In the genomic region with DNA sequence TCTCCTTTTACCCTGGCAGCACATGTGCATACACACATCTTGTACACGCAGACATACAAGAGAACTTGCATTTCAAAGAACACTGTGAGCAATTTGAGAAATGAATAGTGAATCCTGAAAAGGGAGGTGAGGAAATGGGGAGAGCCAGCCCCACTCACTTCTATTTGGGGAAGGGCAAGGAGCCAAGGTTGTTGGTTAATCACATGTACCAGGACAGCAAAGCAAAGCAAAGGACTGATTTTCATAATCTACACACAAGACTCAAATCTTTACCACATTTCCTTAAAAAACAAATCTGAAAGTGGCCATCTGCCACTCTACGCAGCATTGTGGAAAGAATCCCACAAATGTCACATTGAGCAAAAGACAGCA, we compare ENCODE assay signal across 28 cellular contexts. TPM values are rescaled to one million over a fixed set of nuclear protein-coding genes. Genes with fewer than 3 reads are reported as not detected.
A peak's percentile ranks its signal among the peaks of the same experiment; 100 is the strongest.
DNase-seq lines count a peak whose midpoint lies in the region; ATAC-seq and TF ChIP-seq lines count a peak whose summit lies in the region.
"Had no signal": no experiment of that assay in that cellular context is flagged by ENCODE, and none has a peak within 500 bp of the region (broad histone marks: within the 10 kb centered on the region; RNA-seq: fewer than 3 reads in every experiment).

No MANE protein-coding gene starts in this region.

- H3K4me2 ChIP-seq in neural progenitor cell: no peak overlapping the region

- H3K79me2 ChIP-seq in neural progenitor cell (ENCODE audit: low read depth): no peaks in the 10 kb centered on the region
- H3K79me2 ChIP-seq: parathyroid adenoma had no signal

- peaks cover 4% of the 10 kb centered on the region for H3K27me3 Mint-ChIP-seq in type B pancreatic cell
- H3K27me3 Mint-ChIP-seq in neural progenitor cell (ENCODE audit: insufficient read depth, low read depth): peaks cover 3% of the 10 kb centered on the region

- TF ChIP-seq CTCF in type B pancreatic cell (conservative IDR thresholded peaks at IDR 0.05) (no peak), neural progenitor cell (IDR thresholded peaks at IDR 0.05) (no peak)

- no peaks in the 10 kb centered on the region for H4K20me1 ChIP-seq in neural progenitor cell (ENCODE audit: low read depth)

- H3K27me3 ChIP-seq in neural progenitor cell: no peaks in the 10 kb centered on the region
- H3K27me3 ChIP-seq: dorsolateral prefrontal cortex had no signal

- no peaks in the 10 kb centered on the region for H3K4me1 ChIP-seq in neural progenitor cell
- H3K4me1 ChIP-seq: lower lobe of right lung, parathyroid adenoma had no signal

- H3K36me3 Mint-ChIP-seq in type B pancreatic cell (no peaks in the 10 kb centered on the region), neural progenitor cell (no peaks in the 10 kb centered on the region)

- no peak overlapping the region for H3K4me3 ChIP-seq in neural progenitor cell
- H3K4me3 ChIP-seq: dorsolateral prefrontal cortex, lower lobe of right lung, skin epidermis had no signal

- peaks cover 4% of the 10 kb centered on the region for H3K9me3 Mint-ChIP-seq in type B pancreatic cell
- no peaks in the 10 kb centered on the region for H3K9me3 Mint-ChIP-seq in neural progenitor cell
- H3K9me3 Mint-ChIP-seq: stimulated activated naive CD8-positive, alpha-beta T cell treated with anti-CD3 and anti-CD28 coated beads, Interleukin-15, amount 100 ng/mL, for 72 hours had no signal

- H3K4me1 Mint-ChIP-seq in type B pancreatic cell (ENCODE audit: unreplicated experiment): peaks cover 27% of the 10 kb centered on the region
- no peaks in the 10 kb centered on the region for H3K4me1 Mint-ChIP-seq in neural progenitor cell
- H3K4me1 Mint-ChIP-seq: stimulated activated naive CD8-positive, alpha-beta T cell treated with anti-CD3 and anti-CD28 coated beads, Interleukin-15, amount 100 ng/mL, for 72 hours; T-helper 17 cell had no signal

- H3K4me3 Mint-ChIP-seq in type B pancreatic cell: peak overlapping the region; percentile 37
- H3K4me3 Mint-ChIP-seq in neural progenitor cell: no peak overlapping the region
- H3K4me3 Mint-ChIP-seq: stimulated activated naive CD8-positive, alpha-beta T cell treated with anti-CD3 and anti-CD28 coated beads, Interleukin-15, amount 100 ng/mL, for 72 hours; T-helper 17 cell had no signal

- H3K36me3 ChIP-seq in neural progenitor cell: no peaks in the 10 kb centered on the region
- H3K36me3 ChIP-seq: lower lobe of right lung, WERI-Rb-1 had no signal

- H2AFZ ChIP-seq in neural progenitor cell (replicated peaks): no peak overlapping the region
- H2AFZ ChIP-seq: parathyroid adenoma had no signal

- ATAC-seq in left cardiac atrium (peak; percentile 27 to 71), HG03108 (IDR thresholded peaks at IDR 0.05; ENCODE audit: unreplicated experiment) (no peak)
- ATAC-seq: lower lobe of right lung; stimulated activated naive CD8-positive, alpha-beta T cell treated with anti-CD3 and anti-CD28 coated beads, Interleukin-15, amount 100 ng/mL, for 72 hours; T-helper 17 cell had no signal

- no peak overlapping the region for H3K9ac ChIP-seq in neural progenitor cell
- H3K9ac ChIP-seq: parathyroid adenoma had no signal

- no peaks in the 10 kb centered on the region for H3F3A ChIP-seq in neural progenitor cell (ENCODE audit: low read depth)

- DNase-seq in NCI-H1694 treated with DMSO at 0.1 percent for 48 hours (lab: John Stamatoyannopoulos, UW) (peak; percentile 56), NCI-H1694 (lab: John Stamatoyannopoulos, UW) (no peak), left cardiac atrium (no peak), myocyte (ENCODE audit: low read depth) (peak; percentile 49), type B pancreatic cell (ENCODE audit: extremely low spot score, unreplicated experiment) (no peak), activated gamma-delta T cell treated with Interleukin-2 at 50 U/mL for 16 hours (no peak), neural progenitor cell (ENCODE audit: low spot score) (no peak)
- DNase-seq: 8988T; activated CD4-positive, alpha-beta T cell treated with anti-CD3 and anti-CD28 coated beads, Interleukin-2, amount 50 U/mL, for 1 hour; activated CD8-positive, alpha-beta memory T cell treated with anti-CD3 and anti-CD28 coated beads, Interleukin-2, amount 50 U/mL, for 48 hours; activated effector memory CD4-positive, alpha-beta T cell treated with Interleukin-2 at 50 U/mL for 16 hours; AML-193; caudate nucleus; COR-L47; erythroblast; KBM-7; lower lobe of right lung; NCI-H187; NCI-H226; NCI-H82; SIG-M5; stimulated activated naive CD8-positive, alpha-beta T cell treated with anti-CD3 and anti-CD28 coated beads, Interleukin-15, amount 100 ng/mL, for 72 hours; T-helper 17 cell; WERI-Rb-1 had no signal

- H3K27ac ChIP-seq in neural progenitor cell: no peak overlapping the region
- H3K27ac ChIP-seq: dorsolateral prefrontal cortex, lower lobe of right lung, parathyroid adenoma, skin epidermis, WERI-Rb-1 had no signal

- no peaks in the 10 kb centered on the region for H3K9me3 ChIP-seq in neural progenitor cell (ENCODE audit: low read depth)
- H3K9me3 ChIP-seq: lower lobe of right lung had no signal

- H3K27ac Mint-ChIP-seq in type B pancreatic cell: no peak overlapping the region
- H3K27ac Mint-ChIP-seq in neural progenitor cell: no peak overlapping the region
- H3K27ac Mint-ChIP-seq: stimulated activated naive CD8-positive, alpha-beta T cell treated with anti-CD3 and anti-CD28 coated beads, Interleukin-15, amount 100 ng/mL, for 72 hours; T-helper 17 cell had no signal

- intact Hi-C loops in left cardiac atrium (cut with DNase I): no loop called here

RNA-seq across cellular contexts. Expression of gene KIF16B, which starts 35.0 kb away (rescaled TPM):
- total RNA-seq in left cardiac atrium (10 to 100 TPM; 17.0 to 17.7 TPM), myocyte (16.0 and 21.2 TPM in 2 replicates), type B pancreatic cell (ENCODE audit: low replicate concordance) (10.3 and 10.4 TPM in 2 replicates), neural progenitor cell (ENCODE audit: low replicate concordance) (10.6 and 15.5 TPM in 2 replicates)
- 7.1 TPM for polyA plus RNA-seq in myocyte (2012)

Comparison
In these comparisons a context has a peak if more than half of its experiments do, and no peak if none do; other contexts are left out.
1. DNase-seq: peak in NCI-H1694 treated with DMSO at 0.1 percent for 48 hours (single experiment) and myocyte (single experiment); none in NCI-H1694 (single experiment), left cardiac atrium (single experiment), type B pancreatic cell (single experiment), activated gamma-delta T cell treated with Interleukin-2 at 50 U/mL for 16 hours (single experiment) and neural progenitor cell (single experiment).